Comparison of ENCODE assay signal across 19 cellular contexts in the genomic region with DNA sequence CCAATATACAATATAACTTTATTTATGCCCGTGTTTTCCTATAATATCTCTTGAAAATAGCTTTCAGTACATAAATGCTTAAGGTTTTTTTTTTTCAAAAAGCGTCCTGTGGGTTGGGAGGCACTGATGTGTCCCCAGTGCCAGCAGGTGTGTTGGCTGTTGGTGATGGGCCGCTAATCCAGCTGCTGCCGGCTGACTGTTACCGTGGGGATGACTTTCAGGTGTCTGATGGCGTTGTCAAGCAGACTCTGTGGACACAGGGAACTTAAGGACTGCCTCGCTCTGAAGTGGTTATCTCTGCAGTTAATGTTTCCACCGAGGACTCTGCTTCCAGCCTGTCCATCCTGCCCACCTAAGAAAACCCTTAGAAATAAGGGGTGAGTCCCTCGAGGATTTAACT.
DNase-seq lines count a peak whose midpoint lies in the region; ATAC-seq lines count a peak whose summit lies in the region.
"Had no signal": no experiment of that assay in that cellular context is flagged by ENCODE, and none has a peak within 500 bp of the region (broad histone marks: within the 10 kb centered on the region; RNA-seq: fewer than 3 reads in every experiment).

No MANE protein-coding gene starts in this region.

- ATAC-seq in GM21390 (IDR thresholded peaks at IDR 0.05; ENCODE audit: unreplicated experiment), result no peak
- ATAC-seq: CD8-positive, alpha-beta T cell had no signal

- DNase-seq in DMS53 treated with DMSO at 0.1 percent for 48 hours (lab: John Stamatoyannopoulos, UW; ENCODE audit: unreplicated experiment), result peak; percentile 38
- DNase-seq in NCI-H1105 treated with DMSO at 0.1 percent for 48 hours (lab: John Stamatoyannopoulos, UW), result peak; percentile 92
- peak; percentile 0 for DNase-seq in NCI-H2227 treated with DMSO at 0.1 percent for 48 hours (lab: John Stamatoyannopoulos, UW)
- DNase-seq in left kidney (ENCODE audit: low read depth, low spot score), result peak; percentile 76
- no peak for DNase-seq in NK-92 (lab: John Stamatoyannopoulos, UW; ENCODE audit: unreplicated experiment)
- DNase-seq in HuH-7.5 (ENCODE audit: low spot score), result no peak
- DNase-seq: activated naive CD4-positive, alpha-beta T cell; activated T-cell treated with anti-CD3 and anti-CD28 coated beads for 4 hours; CD8-positive, alpha-beta T cell; central memory CD4-positive, alpha-beta T cell; erythroblast; IMR-90; kidney glomerular epithelial cell; MM.1S; NCI-H446; ovary; Right ventricle myocardium superior; testis had no signal

Comparison
In these comparisons a context has a peak if more than half of its experiments do, and no peak if none do; other contexts are left out.
1. DNase-seq: peak in DMS53 treated with DMSO at 0.1 percent for 48 hours (single experiment), NCI-H1105 treated with DMSO at 0.1 percent for 48 hours (single experiment), NCI-H2227 treated with DMSO at 0.1 percent for 48 hours (single experiment) and left kidney (single experiment); none in NK-92 (single experiment) and HuH-7.5 (single experiment).